In genomic region chr12:49264466-49264872, GRCh38 we compare ENCODE assay signal across 8 cellular contexts. TPM values are rescaled to one million over a fixed set of nuclear protein-coding genes. Genes with fewer than 3 reads are reported as not detected.
A peak's percentile ranks its signal among the peaks of the same experiment; 100 is the strongest.
DNase-seq lines count a peak whose midpoint lies in the region; ATAC-seq lines count a peak whose summit lies in the region.

No MANE protein-coding gene starts in this region.

- ATAC-seq in HG02884 (IDR thresholded peaks at IDR 0.05; ENCODE audit: unreplicated experiment): peak; percentile 16

- H3K36me3 ChIP-seq in SJCRH30 (peaks cover 13% of the 10 kb centered on the region), mesendoderm (ENCODE audit: control insufficient read depth, insufficient read depth, low read length) (peaks cover 4% of the 10 kb centered on the region), stomach smooth muscle (ENCODE audit: control insufficient read depth in 2 of 2, insufficient read depth in 2 of 2, low read length in 2 of 2) (no peaks in the 10 kb centered on the region)

- no CpG with 5 or more reads among the region's 35 CpGs for WGBS in mesendoderm (ENCODE audit: extremely low coverage, insufficient coverage, low lambda C conversion rate)

- H3K4me2 ChIP-seq in mesendoderm (ENCODE audit: low read length): peak overlapping the region; percentile 9

- H3K18ac ChIP-seq in mesendoderm (ENCODE audit: low read length): peak overlapping the region; percentile 91

- H3K27me3 ChIP-seq in SJCRH30 (no peaks in the 10 kb centered on the region), mesendoderm (ENCODE audit: insufficient read depth, low read length, poor library complexity) (no peaks in the 10 kb centered on the region), stomach smooth muscle (ENCODE audit: control insufficient read depth in 1 of 2, insufficient read depth in 2 of 2, low read length in 2 of 2) (peaks cover 0 to 9% of the 10 kb centered on the region in 2 donors)

- peak overlapping the region; percentile 29 for H2BK120ac ChIP-seq in mesendoderm (ENCODE audit: low read depth, low read length)

- H2BK5ac ChIP-seq in mesendoderm (ENCODE audit: low read length): peak overlapping the region; percentile 91

- H3K4ac ChIP-seq in mesendoderm (ENCODE audit: low read depth, low read length): peak overlapping the region; percentile 74

- H3K4me3 ChIP-seq in SJCRH30 (peak overlapping the region; percentile 85), mesendoderm (ENCODE audit: low read length) (peak overlapping the region; percentile 4), stomach smooth muscle (ENCODE audit: low read length in 2 of 2) (peak overlapping the region; percentile 73 to 82)

- H3K27ac ChIP-seq in SJCRH30: peak overlapping the region; percentile 82
- peak overlapping the region; percentile 92 for H3K27ac ChIP-seq in mesendoderm (ENCODE audit: low read depth, low read length)
- H3K27ac ChIP-seq in stomach smooth muscle (ENCODE audit: low read length): no peak overlapping the region

- H3K9me3 ChIP-seq in SJCRH30 (replicated peaks) (no peaks in the 10 kb centered on the region), stomach smooth muscle (ENCODE audit: control insufficient read depth in 2 of 2, low read length in 2 of 2) (no peaks in the 10 kb centered on the region)

- peaks cover 37% of the 10 kb centered on the region for H3K79me2 ChIP-seq in mesendoderm (ENCODE audit: control insufficient read depth, insufficient read depth, low read length)

- no peak overlapping the region for H4K5ac ChIP-seq in mesendoderm (ENCODE audit: low read length)

- no peak overlapping the region for H2AK5ac ChIP-seq in mesendoderm (ENCODE audit: low read length)

- peak overlapping the region; percentile 98 for H3K56ac ChIP-seq in mesendoderm (ENCODE audit: low read length)

- DNase-seq in activated gamma-delta T cell (lab: John Stamatoyannopoulos, UW) (peak; percentile 28), activated gamma-delta T cell treated with Interleukin-2 at 50 U/mL for 16 hours (no peak), SJCRH30 (no peak), mesendoderm (no peak), hypothalamus (lab: John Stamatoyannopoulos, UW) (no peak)
- DNase-seq in central memory CD4-positive, alpha-beta T cell: peak; percentile 23

- H4K8ac ChIP-seq in mesendoderm (ENCODE audit: low read depth, low read length): peak overlapping the region; percentile 89

- H3K79me1 ChIP-seq in mesendoderm (ENCODE audit: low read length): no peaks in the 10 kb centered on the region

- peaks cover 20% of the 10 kb centered on the region for H3K4me1 ChIP-seq in SJCRH30
- no peaks in the 10 kb centered on the region for H3K4me1 ChIP-seq in mesendoderm (ENCODE audit: control insufficient read depth, low read depth, low read length)
- peaks cover 3% of the 10 kb centered on the region for H3K4me1 ChIP-seq in stomach smooth muscle (ENCODE audit: control insufficient read depth, insufficient read depth, low read length)

- H3K23ac ChIP-seq in mesendoderm (ENCODE audit: low read length): no peak overlapping the region

- peak overlapping the region; percentile 56 for H3K9ac ChIP-seq in mesendoderm (ENCODE audit: low read length)
- peak overlapping the region; percentile 32 to 65 for H3K9ac ChIP-seq in stomach smooth muscle (ENCODE audit: low read length in 2 of 2)

- H2BK15ac ChIP-seq in mesendoderm (replicated peaks; ENCODE audit: low read depth): no peak overlapping the region

RNA-seq across cellular contexts. Expression of gene TUBA1C, which starts 0.4 kb away (rescaled TPM):
- 396 and 398 TPM in 2 replicates for total RNA-seq in SJCRH30 (2014; rRNA removed; shearing (Covaris generic))
- polyA plus RNA-seq in mesendoderm (2013, experiment 1 of 2): 1,199 TPM
- 1,164 TPM for polyA plus RNA-seq in mesendoderm (2013, experiment 2 of 2)

RNA-seq across cellular contexts. Expression of gene PRPH, which starts 30.5 kb away (rescaled TPM):
- total RNA-seq in SJCRH30 (2014; rRNA removed; shearing (Covaris generic)): 1.7 and 3.9 TPM in 2 replicates
- polyA plus RNA-seq in mesendoderm (2013, experiment 1 of 2): 0.49 TPM
- polyA plus RNA-seq in mesendoderm (2013, experiment 2 of 2): 0.49 TPM

RNA-seq across cellular contexts. Expression of gene TROAP, which starts 58.6 kb away (rescaled TPM):
- total RNA-seq in SJCRH30 (2014; rRNA removed; shearing (Covaris generic)): 79.4 and 87.0 TPM in 2 replicates
- 57.2 TPM for polyA plus RNA-seq in mesendoderm (2013, experiment 1 of 2)
- polyA plus RNA-seq in mesendoderm (2013, experiment 2 of 2): 56.2 TPM

Comparison
In these comparisons a context has a peak if more than half of its experiments do, and no peak if none do; other contexts are left out.
1. DNase-seq: peak in activated gamma-delta T cell (single experiment) and central memory CD4-positive, alpha-beta T cell (single experiment); none in activated gamma-delta T cell treated with Interleukin-2 at 50 U/mL for 16 hours (single experiment), SJCRH30 (0 of 2), mesendoderm (single experiment) and hypothalamus (0 of 51).
2. H3K4me3 ChIP-seq: peak in every context shown above with its lines; median percentile 85 in SJCRH30; 78 in stomach smooth muscle; 4 in mesendoderm.